Comparison of ENCODE assay signal across 2 cellular contexts in genomic region chr12:114769634-114770033, GRCh38.
TF ChIP-seq lines count a peak whose summit lies in the region.

No MANE protein-coding gene starts in this region.

TF ChIP-seq in IMR-90, 13 proteins besides CTCF, POLR2A, EP300 and RAD21:
- no peak for TF ChIP-seq NFE2L2 (IDR thresholded peaks at IDR 0.05; ENCODE audit: low read depth, low read length)
- TF ChIP-seq CEBPB (IDR thresholded peaks at IDR 0.05; ENCODE audit: low read depth, low read length), result 0 out of 2 replicates have a peak, but pooled peaks have one; percentile 15

TF ChIP-seq in liver, 16 proteins besides CTCF, POLR2A, EP300 and RAD21:
- TF ChIP-seq NR2F2 (IDR thresholded peaks at IDR 0.05) (no peak), HNF4G (IDR thresholded peaks at IDR 0.05) (no peak), FOXA2 (IDR thresholded peaks at IDR 0.05) (no peak), FOXA1 (IDR thresholded peaks at IDR 0.05) (no peak), ZBTB33 (IDR thresholded peaks at IDR 0.05) (peak; percentile 45), HNF4A (conservative IDR thresholded peaks at IDR 0.05) (peak; percentile 19 to 67), YY1 (IDR thresholded peaks at IDR 0.05) (peak; percentile 25), TAF1 (conservative IDR thresholded peaks at IDR 0.05) (no peak), REST (IDR thresholded peaks at IDR 0.05) (no peak), JUND (IDR thresholded peaks at IDR 0.05) (no peak), GABPA (IDR thresholded peaks at IDR 0.05 in 1 of 2, conservative IDR thresholded peaks at IDR 0.05 in 1 of 2) (no peak), EGR1 (IDR thresholded peaks at IDR 0.05; ENCODE audit: low read depth in 2 of 2) (no peak), MAX (IDR thresholded peaks at IDR 0.05) (peak; percentile 12), RXRA (IDR thresholded peaks at IDR 0.05) (peak in 1 of 2 donors; percentile 79), SP1 (IDR thresholded peaks at IDR 0.05) (no peak)
- TF ChIP-seq, protein P1, sequence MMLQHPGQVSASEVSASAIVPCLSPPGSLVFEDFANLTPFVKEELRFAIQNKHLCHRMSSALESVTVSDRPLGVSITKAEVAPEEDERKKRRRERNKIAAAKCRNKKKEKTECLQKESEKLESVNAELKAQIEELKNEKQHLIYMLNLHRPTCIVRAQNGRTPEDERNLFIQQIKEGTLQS (IDR thresholded peaks at IDR 0.05), result no peak
